In genomic region chr16:88970539-88971065, GRCh38 we compare ENCODE assay signal across 17 cellular contexts. TPM values are rescaled to one million over a fixed set of nuclear protein-coding genes. Genes with fewer than 3 reads are reported as not detected.
"Had no signal": no experiment of that assay in that cellular context is flagged by ENCODE, and none has a peak within 500 bp of the region (broad histone marks: within the 10 kb centered on the region; RNA-seq: fewer than 3 reads in every experiment).

No MANE protein-coding gene starts in this region.

- H3K27me3 ChIP-seq: vagina had no signal

- H3K9me3 Mint-ChIP-seq: activated CD4-positive, alpha-beta memory T cell treated with anti-CD3 and anti-CD28 coated beads for 36 hours; activated naive CD4-positive, alpha-beta T cell treated with anti-CD3 and anti-CD28 coated beads, Interleukin-2, amount 50 U/mL, for 72 hours; activated T-cell treated with anti-CD3 and anti-CD28 coated beads, Interleukin-2, amount 50 U/mL, for 4 hours; naive thymus-derived CD8-positive, alpha-beta T cell had no signal

- H3K4me3 ChIP-seq: dorsolateral prefrontal cortex, lung, tibial nerve, vagina had no signal

- H3K4me1 ChIP-seq: tibial nerve had no signal

- H3K27ac ChIP-seq: dorsolateral prefrontal cortex, tibial nerve, vagina had no signal

- H3K36me3 Mint-ChIP-seq: activated CD4-positive, alpha-beta memory T cell treated with anti-CD3 and anti-CD28 coated beads for 36 hours; activated naive CD4-positive, alpha-beta T cell treated with anti-CD3 and anti-CD28 coated beads, Interleukin-2, amount 50 U/mL, for 72 hours; naive thymus-derived CD8-positive, alpha-beta T cell had no signal

- H3K9me3 ChIP-seq: tibial nerve, vagina had no signal

- ATAC-seq: activated naive CD4-positive, alpha-beta T cell treated with anti-CD3 and anti-CD28 coated beads, Interleukin-2, amount 50 U/mL, for 72 hours; activated T-cell treated with anti-CD3 and anti-CD28 coated beads, Interleukin-2, amount 50 U/mL, for 4 hours; esophagus mucosa; naive thymus-derived CD8-positive, alpha-beta T cell had no signal

- H3K4me3 Mint-ChIP-seq: activated CD4-positive, alpha-beta memory T cell treated with anti-CD3 and anti-CD28 coated beads for 36 hours; activated T-cell treated with anti-CD3 and anti-CD28 coated beads, Interleukin-2, amount 50 U/mL, for 4 hours had no signal

- DNase-seq: activated CD4-positive, alpha-beta memory T cell treated with anti-CD3 and anti-CD28 coated beads for 36 hours; activated CD4-positive, CD25-positive, alpha-beta regulatory T cell treated with anti-CD3 and anti-CD28 coated beads, Interleukin-2, amount 50 U/mL, for 72 hours; activated effector memory CD4-positive, alpha-beta T cell treated with anti-CD3 and anti-CD28 coated beads, Interleukin-2, amount 50 U/mL, for 16 hours; activated T-cell treated with anti-CD3 and anti-CD28 coated beads, Interleukin-2, amount 50 U/mL, for 4 hours; amniotic stem cell; dorsolateral prefrontal cortex; hypothalamus; kidney glomerular epithelial cell; naive thymus-derived CD8-positive, alpha-beta T cell; stimulated activated CD4-positive, alpha-beta T cell treated with anti-CD3 and anti-CD28 coated beads, Interleukin-15, amount 100 ng/mL, for 24 hours; stimulated activated CD4-positive, alpha-beta T cell treated with anti-CD3 and anti-CD28 coated beads, Interleukin-4, amount 100 ng/mL, for 4 hours had no signal

- H3K27ac Mint-ChIP-seq: activated CD4-positive, alpha-beta memory T cell treated with anti-CD3 and anti-CD28 coated beads for 36 hours; activated naive CD4-positive, alpha-beta T cell treated with anti-CD3 and anti-CD28 coated beads, Interleukin-2, amount 50 U/mL, for 72 hours had no signal

- H3K36me3 ChIP-seq: tibial nerve, vagina had no signal

RNA-seq across cellular contexts. Expression of gene CBFA2T3, which starts 6.4 kb away (rescaled TPM):
- total RNA-seq: pulmonary artery endothelial cell had no signal
